Comparison of ENCODE assay signal across 8 cellular contexts in the genomic region with DNA sequence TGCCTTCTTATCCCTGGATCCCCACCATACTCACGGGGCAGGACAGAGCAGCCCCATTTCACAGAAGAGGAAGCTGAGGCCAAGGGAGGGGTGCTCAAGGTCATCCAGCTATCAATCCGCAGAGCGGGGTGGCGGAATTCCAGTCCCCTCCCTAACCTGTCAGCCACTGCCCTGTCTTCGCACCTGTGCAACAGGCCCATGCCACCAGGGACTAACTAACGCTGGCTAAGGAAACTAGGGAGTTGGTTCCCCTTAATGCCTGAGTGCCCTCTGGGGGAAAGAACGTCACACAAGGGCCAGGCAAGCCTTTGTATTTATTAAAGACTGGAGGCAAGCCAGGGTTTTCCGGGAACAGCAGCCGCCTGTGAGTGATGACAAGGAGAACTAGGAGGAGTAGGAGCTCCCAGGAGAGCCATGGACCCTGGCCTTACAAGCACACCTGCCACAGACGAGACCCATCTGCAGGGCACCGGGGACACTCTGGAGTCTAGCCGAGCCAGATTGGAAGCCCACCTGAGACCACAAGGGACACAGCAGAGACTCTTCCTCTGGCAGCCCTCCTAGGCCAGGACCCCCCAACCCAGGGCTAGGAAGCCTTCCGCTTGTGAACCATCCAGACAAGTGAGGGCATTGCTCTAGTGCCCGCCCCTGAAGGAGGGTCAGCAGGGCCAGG.
DNase-seq lines count a peak whose midpoint lies in the region; ATAC-seq and TF ChIP-seq lines count a peak whose summit lies in the region.

No MANE protein-coding gene starts in this region.

- no peaks in the 10 kb centered on the region for H3K9me3 ChIP-seq in CD8-positive, alpha-beta T cell (ENCODE audit: low read length)

- peaks cover 88% of the 10 kb centered on the region for H3K36me3 ChIP-seq in CD8-positive, alpha-beta T cell (ENCODE audit: insufficient read depth, low read length)

- POLR2A ChIA-PET in CD8-positive, alpha-beta T cell (lab: Charles Lee) = no interaction called here

- peaks cover 14% of the 10 kb centered on the region for H3K4me1 ChIP-seq in CD8-positive, alpha-beta T cell (ENCODE audit: insufficient read depth, low read length)

- intact Hi-C loops in CD8-positive, alpha-beta T cell (cut with DNase I, micrococcal nuclease) = no loop called here
- intact Hi-C loops in Right ventricle myocardium inferior (cut with DNase I) = loop anchor here (1.0 to 5.0 kb wide), 2 partner anchors 65 to 144 kb away; no protein-coding TSS in a partner anchor

- TF ChIP-seq CTCF in CD8-positive, alpha-beta T cell (IDR thresholded peaks at IDR 0.05) = no peak

- CTCF ChIA-PET in CD8-positive, alpha-beta T cell (lab: Charles Lee) = interaction anchor here (1.2 to 6.2 kb wide), 4 partner anchors 9 to 62 kb away, joined by 3 to 57 read pairs (median 5); no protein-coding TSS in a partner anchor

- H3K27ac ChIP-seq in CD8-positive, alpha-beta T cell (ENCODE audit: low read depth, low read length) = no peak overlapping the region

- H3K36me3 Mint-ChIP-seq in CD8-positive, alpha-beta T cell = peaks cover 92% of the 10 kb centered on the region
- H3K36me3 Mint-ChIP-seq in activated naive CD8-positive, alpha-beta T cell treated with anti-CD3 and anti-CD28 coated beads for 36 hours = peaks cover 45% of the 10 kb centered on the region

- no peak overlapping the region for H3K4me3 ChIP-seq in CD8-positive, alpha-beta T cell (ENCODE audit: low read depth, low read length)

- no peaks in the 10 kb centered on the region for H3K9me3 Mint-ChIP-seq in CD8-positive, alpha-beta T cell
- H3K9me3 Mint-ChIP-seq in activated naive CD8-positive, alpha-beta T cell treated with anti-CD3 and anti-CD28 coated beads for 36 hours = no peaks in the 10 kb centered on the region

- no peaks in the 10 kb centered on the region for H3K27me3 Mint-ChIP-seq in CD8-positive, alpha-beta T cell (ENCODE audit: low read depth)
- H3K27me3 Mint-ChIP-seq in activated naive CD8-positive, alpha-beta T cell treated with anti-CD3 and anti-CD28 coated beads for 36 hours = no peaks in the 10 kb centered on the region

- no peaks in the 10 kb centered on the region for H3K27me3 ChIP-seq in CD8-positive, alpha-beta T cell (ENCODE audit: insufficient read depth, low read length)

- H3K27ac Mint-ChIP-seq in CD8-positive, alpha-beta T cell = peak overlapping the region; percentile 50
- H3K27ac Mint-ChIP-seq in activated naive CD8-positive, alpha-beta T cell treated with anti-CD3 and anti-CD28 coated beads for 36 hours = peak overlapping the region; percentile 59

- no peak for DNase-seq in CD8-positive, alpha-beta T cell
- DNase-seq in activated naive CD8-positive, alpha-beta T cell treated with anti-CD3 and anti-CD28 coated beads for 36 hours = no peak
- DNase-seq in Right ventricle myocardium inferior (ENCODE audit: missing footprints) (no peak), pulmonary artery endothelial cell (ENCODE audit: low read depth, low spot score) (peak; percentile 79), LoVo (ENCODE audit: low spot score) (no peak)
- no peak for DNase-seq in activated CD4-positive, alpha-beta T cell treated with anti-CD3 and anti-CD28 coated beads for 4 hours

- ATAC-seq in CD8-positive, alpha-beta T cell = no peak
- ATAC-seq in Right ventricle myocardium inferior = peak; percentile 67
- no peak for ATAC-seq in GM21381 (IDR thresholded peaks at IDR 0.05; ENCODE audit: unreplicated experiment)
- no peak for ATAC-seq in HG02840 (IDR thresholded peaks at IDR 0.05; ENCODE audit: low FRiP score, unreplicated experiment)

- H3K4me3 Mint-ChIP-seq in CD8-positive, alpha-beta T cell = no peak overlapping the region
- H3K4me3 Mint-ChIP-seq in activated naive CD8-positive, alpha-beta T cell treated with anti-CD3 and anti-CD28 coated beads for 36 hours = no peak overlapping the region

- H3K4me1 Mint-ChIP-seq in CD8-positive, alpha-beta T cell (ENCODE audit: low read depth) = peaks cover 23% of the 10 kb centered on the region
- peaks cover 15% of the 10 kb centered on the region for H3K4me1 Mint-ChIP-seq in activated naive CD8-positive, alpha-beta T cell treated with anti-CD3 and anti-CD28 coated beads for 36 hours
